In genomic region chr18:73006331-73006730, GRCh38 we compare ENCODE assay signal across 28 cellular contexts.
"Had no signal": no experiment of that assay in that cellular context is flagged by ENCODE, and none has a peak within 500 bp of the region (broad histone marks: within the 10 kb centered on the region; RNA-seq: fewer than 3 reads in every experiment).

No MANE protein-coding gene starts in this region.

- DNase-seq: activated CD4-positive, alpha-beta T cell treated with anti-CD3 and anti-CD28 coated beads for 48 hours; activated CD4-positive, alpha-beta T cell treated with anti-CD3 and anti-CD28 coated beads, Interleukin-2, amount 50 U/mL, for 48 hours; activated CD8-positive, alpha-beta memory T cell treated with anti-CD3 and anti-CD28 coated beads for 24 hours; activated effector memory CD4-positive, alpha-beta T cell treated with anti-CD3 and anti-CD28 coated beads, Interleukin-2, amount 50 U/mL, for 16 hours; activated naive CD4-positive, alpha-beta T cell treated with anti-CD3 and anti-CD28 coated beads for 36 hours; activated naive CD8-positive, alpha-beta T cell treated with anti-CD3 and anti-CD28 coated beads for 36 hours; activated T-cell treated with anti-CD3 and anti-CD28 coated beads, Interleukin-2, amount 50 U/mL, for 1 hour; adrenal gland; aorta; brain microvascular endothelial cell; central memory CD4-positive, alpha-beta T cell; dermis blood vessel endothelial cell; effector CD4-positive, alpha-beta T cell; gastrocnemius medialis; glutamatergic neuron; left colon; mesenchymal stem cell; naive thymus-derived CD8-positive, alpha-beta T cell; right lobe of liver; stimulated activated CD4-positive, alpha-beta T cell treated with anti-CD3 and anti-CD28 coated beads, Interleukin-2, amount 100 ng/mL, for 48 hours; stimulated activated naive CD4-positive, alpha-beta T cell treated with Interleukin-2 at 50 U/mL for 16 hours; T-helper 17 cell; T1000; testis; transverse colon; uterus; WERI-Rb-1 had no signal

- H3K27ac ChIP-seq: adrenal gland, brain microvascular endothelial cell, gastrocnemius medialis, right lobe of liver, testis, transverse colon, uterus, WERI-Rb-1 had no signal

- ATAC-seq: activated CD4-positive, CD25-positive, alpha-beta regulatory T cell treated with anti-CD3 and anti-CD28 coated beads, Interleukin-2, amount 50 U/mL, for 24 hours; gastrocnemius medialis; left colon; naive thymus-derived CD8-positive, alpha-beta T cell; right lobe of liver; T-helper 17 cell had no signal

- H3K4me1 ChIP-seq: adrenal gland, gastrocnemius medialis, right lobe of liver, testis, transverse colon, uterus had no signal

- H3K27me3 ChIP-seq: adrenal gland, brain microvascular endothelial cell, gastrocnemius medialis, right lobe of liver, testis, transverse colon, uterus had no signal
